ENCODE assay signal across 8 cellular contexts in genomic region chr1:159657477-159657876, GRCh38. TPM values are rescaled to one million over a fixed set of nuclear protein-coding genes. Genes with fewer than 3 reads are reported as not detected.
"Had no signal": no experiment of that assay in that cellular context is flagged by ENCODE, and none has a peak within 500 bp of the region (broad histone marks: within the 10 kb centered on the region; RNA-seq: fewer than 3 reads in every experiment).

No MANE protein-coding gene starts in this region.

RNA-seq across cellular contexts. Expression of gene CRP, which starts 56.9 kb away (rescaled TPM):
- total RNA-seq: stomach, temporal lobe, thoracic aorta, thyroid gland, tibial nerve, transverse colon, urinary bladder, vagina had no signal
